ENCODE assay signal across 8 cellular contexts in the genomic region with DNA sequence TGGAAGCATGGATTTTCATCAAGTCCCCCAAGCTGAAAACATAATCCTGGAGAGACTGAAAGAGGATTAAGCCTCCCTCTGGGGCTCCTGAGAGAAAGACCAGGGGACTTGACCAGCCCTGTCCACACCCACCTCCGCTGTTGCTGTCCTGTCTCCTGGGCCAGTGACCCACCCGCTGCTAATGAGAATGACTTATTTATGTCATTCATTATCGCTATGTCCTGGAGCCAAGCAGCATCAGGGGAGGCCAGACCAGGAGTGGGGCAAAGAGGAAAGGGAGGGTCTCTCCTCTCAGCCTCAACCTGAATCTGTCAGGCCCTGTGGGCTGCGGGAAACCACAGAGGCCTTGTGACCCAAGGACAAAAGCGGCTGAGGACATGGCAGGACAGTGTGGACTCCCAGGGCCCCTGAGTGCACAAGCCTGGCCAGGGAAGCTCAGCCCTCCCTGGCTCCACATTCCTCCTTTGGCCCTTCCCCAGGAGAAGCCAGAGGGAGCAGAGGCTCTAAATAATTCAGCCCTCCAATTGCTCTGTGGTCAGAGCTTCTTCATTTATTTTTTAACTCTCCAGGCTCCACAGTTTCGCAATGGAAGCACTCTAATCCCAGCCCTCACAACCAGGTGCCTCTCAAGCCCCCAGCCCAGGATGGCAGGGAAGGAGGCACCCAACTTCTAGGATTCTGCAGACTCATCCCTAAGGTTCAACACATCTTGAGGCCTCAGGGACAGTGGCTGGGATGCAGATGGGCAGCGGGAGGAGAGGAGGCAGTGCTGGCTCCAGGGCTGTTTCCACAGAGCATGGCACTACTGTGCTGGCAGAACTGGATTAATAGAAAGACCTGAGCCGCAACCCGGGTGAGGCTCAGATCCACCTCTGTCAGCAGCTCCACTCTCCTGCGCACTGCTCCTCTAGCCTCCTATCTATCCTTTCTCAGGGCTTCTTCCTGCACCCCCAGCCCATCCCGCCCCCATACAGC. TPM values are rescaled to one million over a fixed set of nuclear protein-coding genes. Genes with fewer than 3 reads are reported as not detected.
A peak's percentile ranks its signal among the peaks of the same experiment; 100 is the strongest.
DNase-seq lines count a peak whose midpoint lies in the region; ATAC-seq and TF ChIP-seq lines count a peak whose summit lies in the region.

No MANE protein-coding gene starts in this region.

- peak overlapping the region; percentile 78 for H3K9ac ChIP-seq in adipocyte (ENCODE audit: low read length)

- peak overlapping the region; percentile 28 for H3K4me3 ChIP-seq in adipocyte (ENCODE audit: low read length)
- peak overlapping the region in 1 of 2 donors; percentile 9 for H3K4me3 ChIP-seq in right atrium auricular region

- H3K36me3 ChIP-seq in adipocyte (ENCODE audit: control insufficient read depth, insufficient read depth, low read length, severe bottlenecking): no peaks in the 10 kb centered on the region
- no peaks in the 10 kb centered on the region for H3K36me3 ChIP-seq in right atrium auricular region

- intact Hi-C loops in sciatic nerve (cut with DNase I): no loop called here

- DNase-seq in H4 (ENCODE audit: low spot score) (peak; percentile 58), adipocyte (ENCODE audit: low read depth) (peak; percentile 70), right atrium auricular region (ENCODE audit: low spot score) (no peak), sciatic nerve (ENCODE audit: low spot score) (peak; percentile 75), superior temporal gyrus (ENCODE audit: extremely low spot score) (no peak), mucosa of gallbladder (ENCODE audit: low spot score) (no peak), NCI-H2196 treated with DMSO at 0.1 percent for 48 hours (lab: John Stamatoyannopoulos, UW; ENCODE audit: unreplicated experiment) (no peak), RKO (ENCODE audit: low spot score) (no peak)

- no peak for TF ChIP-seq CTCF in right atrium auricular region (IDR thresholded peaks at IDR 0.05)

- H3K27me3 ChIP-seq in adipocyte (replicated peaks; ENCODE audit: control insufficient read depth, insufficient read depth, low read length) (no peaks in the 10 kb centered on the region), right atrium auricular region (no peaks in the 10 kb centered on the region)

- peak overlapping the region; percentile 89 to 97 for H3K27ac ChIP-seq in right atrium auricular region

- ATAC-seq in sciatic nerve: peak; percentile 89

- H3K9me3 ChIP-seq in adipocyte (ENCODE audit: control insufficient read depth, low read length): no peaks in the 10 kb centered on the region
- H3K9me3 ChIP-seq in right atrium auricular region: no peaks in the 10 kb centered on the region

- peaks cover 28% of the 10 kb centered on the region for H3K4me1 ChIP-seq in adipocyte (ENCODE audit: control insufficient read depth, insufficient read depth, low read length)
- H3K4me1 ChIP-seq in right atrium auricular region: peaks cover 0 to 94% of the 10 kb centered on the region in 2 donors

RNA-seq across cellular contexts. Expression of a gene that starts 19.1 kb away (rescaled TPM):
- total RNA-seq in H4 (2014; rRNA removed; shearing (Covaris generic)): 7.4 and 8.1 TPM in 2 replicates
- total RNA-seq in right atrium auricular region (10 to 100 TPM; 32.5 to 33.3 TPM), sciatic nerve (44.3 TPM), mucosa of gallbladder (36.9 TPM)

RNA-seq across cellular contexts. Expression of a gene that starts 51.9 kb away (rescaled TPM):
- total RNA-seq in H4 (2014; rRNA removed; shearing (Covaris generic)): 50.4 and 60.6 TPM in 2 replicates
- 10 to 100 TPM; 65.9 to 77.1 TPM for total RNA-seq in right atrium auricular region
- 73.8 TPM for total RNA-seq in sciatic nerve
- total RNA-seq in mucosa of gallbladder: 64.9 TPM

Comparison
In these comparisons a context has a peak if more than half of its experiments do, and no peak if none do; other contexts are left out.
1. DNase-seq: peak in H4 (single experiment), adipocyte (single experiment) and sciatic nerve (single experiment); none in right atrium auricular region (single experiment), superior temporal gyrus (single experiment), mucosa of gallbladder (single experiment), NCI-H2196 treated with DMSO at 0.1 percent for 48 hours (single experiment) and RKO (single experiment).